Comparison of ENCODE assay signal across 8 cellular contexts in genomic region chr3:403826-404225, GRCh38.
"Had no signal": no experiment of that assay in that cellular context is flagged by ENCODE, and none has a peak within 500 bp of the region (broad histone marks: within the 10 kb centered on the region; RNA-seq: fewer than 3 reads in every experiment).

No MANE protein-coding gene starts in this region.

- FAIRE-seq: G401.6, GM12878, GM12891, GM12892, GM18507, GM19239 had no signal

- H3K4me3 ChIP-seq: GM12878 had no signal

- DNase-seq: GDM1, GF-D8 had no signal

- ATAC-seq: GM12878 had no signal
